8 cellular contexts compared by ENCODE assay signal in the genomic region with DNA sequence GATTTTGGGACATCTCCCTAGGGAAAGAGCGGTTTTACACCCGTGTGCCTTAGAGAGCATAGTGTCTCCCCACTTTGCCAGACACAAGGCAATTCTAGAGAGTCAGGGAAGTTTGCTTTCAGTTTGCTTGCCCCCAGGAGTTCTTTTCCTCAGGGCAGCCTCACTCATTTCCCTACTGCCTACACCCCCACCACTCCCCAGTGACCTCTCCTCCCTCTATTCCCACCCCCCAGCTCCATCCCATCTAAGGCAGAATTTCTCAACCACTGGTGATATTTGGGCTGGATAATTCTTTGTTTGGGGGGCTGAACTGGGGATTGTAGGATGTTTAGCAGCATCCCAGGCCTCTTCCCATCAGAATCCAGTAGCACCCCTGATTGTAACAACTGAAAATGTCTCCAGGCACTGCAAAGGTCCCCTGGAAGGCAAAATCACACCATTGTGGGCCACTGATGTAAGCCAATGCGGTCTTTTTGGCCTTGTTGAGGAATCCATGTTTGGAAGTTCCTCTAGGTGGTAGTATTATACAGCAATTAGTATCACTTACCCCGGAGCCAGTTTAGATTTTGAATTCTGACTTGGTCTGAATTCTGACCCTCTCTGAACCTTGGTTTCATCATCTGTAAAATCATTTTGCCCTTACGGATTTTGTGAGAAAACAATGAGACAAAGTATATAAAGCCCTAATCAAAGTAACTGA. TPM values are rescaled to one million over a fixed set of nuclear protein-coding genes. Genes with fewer than 3 reads are reported as not detected.
DNase-seq lines count a peak whose midpoint lies in the region; ATAC-seq, FAIRE-seq and TF ChIP-seq lines count a peak whose summit lies in the region.

No MANE protein-coding gene starts in this region.

- no peak overlapping the region for H3K9ac ChIP-seq in HepG2 (ENCODE audit: insufficient read depth, low read depth, low read length)

- H3K4me3 ChIP-seq in BE2C (ENCODE audit: low read depth, low read length) (no peak overlapping the region), HEK293 (ENCODE audit: low read depth, low read length) (no peak overlapping the region), HepG2 (replicated peaks in 1 of 3; ENCODE audit: insufficient read depth in 1 of 3, low read depth in 2 of 3, low read length in 3 of 3) (no peak overlapping the region)

- H3K9me3 ChIP-seq in BE2C (no peaks in the 10 kb centered on the region), HEK293 (ENCODE audit: control insufficient read depth, insufficient read depth, low read depth, low read length) (no peaks in the 10 kb centered on the region), HepG2 (ENCODE audit: low read length) (no peaks in the 10 kb centered on the region)

- no peaks in the 10 kb centered on the region for H3K4me1 Mint-ChIP-seq in activated naive CD4-positive, alpha-beta T cell treated with anti-CD3 and anti-CD28 coated beads, Interleukin-2, amount 10 ng/mL, durations not matched to agents 7 days and 5 days

- TF ChIP-seq POLR2A in HepG2 (IDR thresholded peaks at IDR 0.05; ENCODE audit: insufficient read depth in 1 of 2, low read depth in 2 of 2, low read length in 2 of 2), result no peak

- no peaks in the 10 kb centered on the region for H4K20me1 ChIP-seq in HepG2 (ENCODE audit: insufficient read depth, low read length)

- TF ChIP-seq EP300 in HepG2 (IDR thresholded peaks at IDR 0.05; ENCODE audit: low read depth in 2 of 2, low read length in 2 of 2) (no peak), HepG2 (CRISPR knock-in tag; IDR thresholded peaks at IDR 0.05; ENCODE audit: borderline replicate concordance) (no peak)

- H3K36me3 Mint-ChIP-seq in activated naive CD4-positive, alpha-beta T cell treated with anti-CD3 and anti-CD28 coated beads, Interleukin-2, amount 10 ng/mL, durations not matched to agents 7 days and 5 days, result no peaks in the 10 kb centered on the region

- H3K4me3 Mint-ChIP-seq in activated naive CD4-positive, alpha-beta T cell treated with anti-CD3 and anti-CD28 coated beads, Interleukin-2, amount 10 ng/mL, durations not matched to agents 7 days and 5 days, result no peak overlapping the region

- H3K4me2 ChIP-seq in HepG2 (ENCODE audit: low read depth, low read length), result no peak overlapping the region

- no peak overlapping the region for H2AFZ ChIP-seq in HepG2 (ENCODE audit: low read length)

- peak; percentile 22; the same call in 1 of the 2 replicates for TF ChIP-seq CTCF in BE2C (IDR thresholded peaks at IDR 0.05; ENCODE audit: low read depth, low read length)
- peak; percentile 35; the same call in 1 of the 2 replicates for TF ChIP-seq CTCF in HEK293 (tag by site-specific recombination; IDR thresholded peaks at IDR 0.05)
- TF ChIP-seq CTCF in HepG2 (CRISPR knock-in tag; IDR thresholded peaks at IDR 0.05), result peak; percentile 67

- H3K27ac Mint-ChIP-seq in activated naive CD4-positive, alpha-beta T cell treated with anti-CD3 and anti-CD28 coated beads, Interleukin-2, amount 10 ng/mL, durations not matched to agents 7 days and 5 days, result no peak overlapping the region

- WGBS in HepG2 (ENCODE audit: low lambda C conversion rate), result 3% methylated on average over 5 of the region's 5 CpGs

- in situ Hi-C loops in HepG2 (cut with HindIII; ENCODE audit: extremely low pct_ligation_motif_present, low pct_unique_long_range_greater_than_20kb), result loop anchor here (5.0 kb wide), 1 partner anchor 226 kb away; no protein-coding TSS in a partner anchor

- CTCF ChIA-PET in HEK293 (lab: Yijun Ruan, JAX) (interaction anchor here (0.6 to 1.4 kb wide), 2 partner anchors 49 to 225 kb away, joined by 3 to 19 read pairs; no protein-coding TSS in a partner anchor), HepG2 (lab: Yijun Ruan, JAX; ENCODE audit: low intra/inter-chr PET ratio, low total read pairs) (interaction anchor here (2.6 kb wide), 1 partner anchor 225 kb away, joined by 23 read pairs; no protein-coding TSS in a partner anchor)
- CTCF ChIA-PET in activated naive CD4-positive, alpha-beta T cell treated with anti-CD3 and anti-CD28 coated beads, Interleukin-2, amount 10 ng/mL, durations not matched to agents 7 days and 5 days (lab: Charles Lee), result interaction anchor here (1.5 kb wide), 1 partner anchor 50 kb away, joined by 3 read pairs; no protein-coding TSS in a partner anchor

- H3K27me3 ChIP-seq in BE2C (no peaks in the 10 kb centered on the region), HepG2 (ENCODE audit: control insufficient read depth in 1 of 2, insufficient read depth in 2 of 2, low read length in 2 of 2) (peaks cover 2 to 19% of the 10 kb centered on the region in 2 experiments; a peak in 3 of 5 replicates)

- H3K36me3 ChIP-seq in BE2C, result no peaks in the 10 kb centered on the region
- no peaks in the 10 kb centered on the region for H3K36me3 ChIP-seq in HEK293 (ENCODE audit: control insufficient read depth in 2 of 2, insufficient read depth in 1 of 2, low read length in 2 of 2)
- H3K36me3 ChIP-seq in HepG2 (replicated peaks in 1 of 2; ENCODE audit: control insufficient read depth in 1 of 2, insufficient read depth in 2 of 2, low read length in 2 of 2), result no peaks in the 10 kb centered on the region

- no peak for DNase-seq in BE2C
- peak; percentile 36 for DNase-seq in amniotic epithelial cell (ENCODE audit: low read depth)
- DNase-seq in HepG2 (ENCODE audit: low spot score), result peak; percentile 48
- DNase-seq in UCSD-AML1 (lab: John Stamatoyannopoulos, UW; ENCODE audit: unreplicated experiment), result no peak
- DNase-seq in activated naive CD4-positive, alpha-beta T cell treated with anti-CD3 and anti-CD28 coated beads, Interleukin-2, amount 10 ng/mL, durations not matched to agents 7 days and 5 days, result no peak
- no peak for DNase-seq in posterior cingulate gyrus

- H3K9me3 Mint-ChIP-seq in activated naive CD4-positive, alpha-beta T cell treated with anti-CD3 and anti-CD28 coated beads, Interleukin-2, amount 10 ng/mL, durations not matched to agents 7 days and 5 days, result no peaks in the 10 kb centered on the region

- peaks cover 47% of the 10 kb centered on the region for H3K27me3 Mint-ChIP-seq in activated naive CD4-positive, alpha-beta T cell treated with anti-CD3 and anti-CD28 coated beads, Interleukin-2, amount 10 ng/mL, durations not matched to agents 7 days and 5 days

- H3K27ac ChIP-seq in HEK293 (ENCODE audit: extremely low read depth, low read depth, low read length) (no peak overlapping the region), HepG2 (ENCODE audit: extremely low read length, insufficient read depth, low read length) (no peak overlapping the region)

- TF ChIP-seq RAD21 in HepG2 (CRISPR knock-in tag; IDR thresholded peaks at IDR 0.05), result peak; percentile 49; the same call in 1 of the 2 replicates

- H3K79me2 ChIP-seq in HepG2 (ENCODE audit: insufficient read depth, low read length), result no peaks in the 10 kb centered on the region

- ATAC-seq in HepG2 (peak; percentile 77), HG03520 (IDR thresholded peaks at IDR 0.05; ENCODE audit: unreplicated experiment) (no peak)

- H3K4me1 ChIP-seq in BE2C (no peaks in the 10 kb centered on the region), HEK293 (ENCODE audit: control insufficient read depth, insufficient read depth, low read length) (no peaks in the 10 kb centered on the region), HepG2 (ENCODE audit: insufficient read depth, low read length) (no peaks in the 10 kb centered on the region)

- no TSS peak for BruUV-seq in HepG2 (replicated peaks; lab: Mats Ljungman, UMichigan)

- intact Hi-C loops in HepG2 (cut with micrococcal nuclease; ENCODE audit: unreplicated experiment), result loop anchor here (1.0 kb wide), 1 partner anchor 225 kb away; no protein-coding TSS in a partner anchor
- intact Hi-C loops in posterior cingulate gyrus (cut with DNase I), result loop anchor here (1.0 kb wide), 1 partner anchor 225 kb away; no protein-coding TSS in a partner anchor

- peak; percentile 91 for FAIRE-seq in HepG2 (lab: Jason Lieb, UNC)

- POLR2A ChIA-PET in HEK293 (lab: Yijun Ruan, JAX) (no interaction called here), HepG2 (lab: Yijun Ruan, JAX) (no interaction called here)

RNA-seq across cellular contexts. Expression of a gene that starts 1.3 kb away (rescaled TPM):
- polyA plus RNA-seq in BE2C (2012; ENCODE audit: insufficient read depth, insufficient read length, low read depth), result not detected
- total RNA-seq in HepG2 (2016; rRNA removed; fragmentation: Illumina TruSeq; extraction: Trizol), result not detected in 2 replicates
- total RNA-seq in HepG2 (2016; cell fraction: cytosol; rRNA removed; fragmentation: Illumina TruSeq; extraction: Trizol; ENCODE audit: low read depth), result not detected in 2 replicates
- total RNA-seq in HepG2 (2016; cell fraction: insoluble cytoplasmic fraction; rRNA removed; fragmentation: Illumina TruSeq; extraction: Trizol), result not detected in 2 replicates
- total RNA-seq in HepG2 (2016; cell fraction: membrane; rRNA removed; fragmentation: Illumina TruSeq; extraction: Trizol), result not detected in 2 replicates
- not detected in 2 replicates for total RNA-seq in HepG2 (2016; cell fraction: nucleus; rRNA removed; fragmentation: Illumina TruSeq; extraction: Trizol)
- polyA plus RNA-seq in HepG2 (2011; rRNA removed), result not detected in 2 replicates
- polyA plus RNA-seq in HepG2 (2011; cell fraction: cytosol; rRNA removed), result not detected in 2 replicates
- not detected in 2 replicates for polyA plus RNA-seq in HepG2 (2011; cell fraction: nucleus; rRNA removed)
- not detected in 2 replicates for polyA plus RNA-seq in HepG2 (2012)
- not detected in 2 replicates for polyA plus RNA-seq in HepG2 (2016; cell fraction: cytosol; fragmentation: Illumina TruSeq; extraction: Trizol; ENCODE audit: low read depth)
- polyA plus RNA-seq in HepG2 (2016; cell fraction: insoluble cytoplasmic fraction; fragmentation: Illumina TruSeq; extraction: Trizol; ENCODE audit: low read depth), result not detected in 2 replicates
- not detected in 2 replicates for polyA plus RNA-seq in HepG2 (2016; cell fraction: membrane; fragmentation: Illumina TruSeq; extraction: Trizol; ENCODE audit: low read depth)
- polyA plus RNA-seq in HepG2 (2016; cell fraction: nucleus; fragmentation: Illumina TruSeq; extraction: Trizol; ENCODE audit: insufficient read depth, low read depth), result not detected in 2 replicates
- polyA minus RNA-seq in HepG2 (2011; rRNA and poly(A)+ RNA removed; ENCODE audit: low replicate concordance), result not detected in 2 replicates
- polyA minus RNA-seq in HepG2 (2011; cell fraction: cytosol; rRNA and poly(A)+ RNA removed), result not detected in 2 replicates
- not detected in 2 replicates for polyA minus RNA-seq in HepG2 (2011; cell fraction: nucleus; rRNA and poly(A)+ RNA removed)

RNA-seq across cellular contexts. Expression of a gene that starts 6.6 kb away (rescaled TPM):
- not detected for polyA plus RNA-seq in BE2C (2012; ENCODE audit: insufficient read depth, insufficient read length, low read depth)
- not detected in 2 replicates for total RNA-seq in HepG2 (2016; rRNA removed; fragmentation: Illumina TruSeq; extraction: Trizol)
- total RNA-seq in HepG2 (2016; cell fraction: cytosol; rRNA removed; fragmentation: Illumina TruSeq; extraction: Trizol; ENCODE audit: low read depth), result not detected in 2 replicates
- not detected in 2 replicates for total RNA-seq in HepG2 (2016; cell fraction: insoluble cytoplasmic fraction; rRNA removed; fragmentation: Illumina TruSeq; extraction: Trizol)
- total RNA-seq in HepG2 (2016; cell fraction: membrane; rRNA removed; fragmentation: Illumina TruSeq; extraction: Trizol), result not detected in 2 replicates
- total RNA-seq in HepG2 (2016; cell fraction: nucleus; rRNA removed; fragmentation: Illumina TruSeq; extraction: Trizol), result not detected in 2 replicates
- polyA plus RNA-seq in HepG2 (2011; rRNA removed), result not detected in 2 replicates
- polyA plus RNA-seq in HepG2 (2011; cell fraction: cytosol; rRNA removed), result not detected in 2 replicates
- not detected in 2 replicates for polyA plus RNA-seq in HepG2 (2011; cell fraction: nucleus; rRNA removed)
- not detected in 2 replicates for polyA plus RNA-seq in HepG2 (2012)
- not detected in 2 replicates for polyA plus RNA-seq in HepG2 (2016; cell fraction: cytosol; fragmentation: Illumina TruSeq; extraction: Trizol; ENCODE audit: low read depth)
- polyA plus RNA-seq in HepG2 (2016; cell fraction: insoluble cytoplasmic fraction; fragmentation: Illumina TruSeq; extraction: Trizol; ENCODE audit: low read depth), result not detected in 2 replicates
- not detected in 2 replicates for polyA plus RNA-seq in HepG2 (2016; cell fraction: membrane; fragmentation: Illumina TruSeq; extraction: Trizol; ENCODE audit: low read depth)
- polyA plus RNA-seq in HepG2 (2016; cell fraction: nucleus; fragmentation: Illumina TruSeq; extraction: Trizol; ENCODE audit: insufficient read depth, low read depth), result not detected in 2 replicates
- not detected in 2 replicates for polyA minus RNA-seq in HepG2 (2011; rRNA and poly(A)+ RNA removed; ENCODE audit: low replicate concordance)
- polyA minus RNA-seq in HepG2 (2011; cell fraction: cytosol; rRNA and poly(A)+ RNA removed), result not detected in 2 replicates
- polyA minus RNA-seq in HepG2 (2011; cell fraction: nucleus; rRNA and poly(A)+ RNA removed), result not detected in 2 replicates

RNA-seq across cellular contexts. Expression of a gene that starts 30.5 kb away (rescaled TPM):
- not detected for polyA plus RNA-seq in BE2C (2012; ENCODE audit: insufficient read depth, insufficient read length, low read depth)
- not detected in 2 replicates for total RNA-seq in HepG2 (2016; rRNA removed; fragmentation: Illumina TruSeq; extraction: Trizol)
- not detected in 2 replicates for total RNA-seq in HepG2 (2016; cell fraction: cytosol; rRNA removed; fragmentation: Illumina TruSeq; extraction: Trizol; ENCODE audit: low read depth)
- total RNA-seq in HepG2 (2016; cell fraction: insoluble cytoplasmic fraction; rRNA removed; fragmentation: Illumina TruSeq; extraction: Trizol), result not detected in 2 replicates
- not detected in 2 replicates for total RNA-seq in HepG2 (2016; cell fraction: membrane; rRNA removed; fragmentation: Illumina TruSeq; extraction: Trizol)
- total RNA-seq in HepG2 (2016; cell fraction: nucleus; rRNA removed; fragmentation: Illumina TruSeq; extraction: Trizol), result not detected in 2 replicates
- not detected in 2 replicates for polyA plus RNA-seq in HepG2 (2011; rRNA removed)
- polyA plus RNA-seq in HepG2 (2011; cell fraction: cytosol; rRNA removed), result not detected in 2 replicates
- polyA plus RNA-seq in HepG2 (2011; cell fraction: nucleus; rRNA removed), result not detected in 2 replicates
- polyA plus RNA-seq in HepG2 (2012), result not detected in 2 replicates
- not detected in 2 replicates for polyA plus RNA-seq in HepG2 (2016; cell fraction: cytosol; fragmentation: Illumina TruSeq; extraction: Trizol; ENCODE audit: low read depth)
- polyA plus RNA-seq in HepG2 (2016; cell fraction: insoluble cytoplasmic fraction; fragmentation: Illumina TruSeq; extraction: Trizol; ENCODE audit: low read depth), result not detected in 2 replicates
- not detected in 2 replicates for polyA plus RNA-seq in HepG2 (2016; cell fraction: membrane; fragmentation: Illumina TruSeq; extraction: Trizol; ENCODE audit: low read depth)
- polyA plus RNA-seq in HepG2 (2016; cell fraction: nucleus; fragmentation: Illumina TruSeq; extraction: Trizol; ENCODE audit: insufficient read depth, low read depth), result not detected in 2 replicates
- not detected in 2 replicates for polyA minus RNA-seq in HepG2 (2011; rRNA and poly(A)+ RNA removed; ENCODE audit: low replicate concordance)
- not detected in 2 replicates for polyA minus RNA-seq in HepG2 (2011; cell fraction: cytosol; rRNA and poly(A)+ RNA removed)
- not detected in 2 replicates for polyA minus RNA-seq in HepG2 (2011; cell fraction: nucleus; rRNA and poly(A)+ RNA removed)

RNA-seq across cellular contexts. Expression of a gene that starts 33.2 kb away (rescaled TPM):
- not detected for polyA plus RNA-seq in BE2C (2012; ENCODE audit: insufficient read depth, insufficient read length, low read depth)
- total RNA-seq in HepG2 (2016; rRNA removed; fragmentation: Illumina TruSeq; extraction: Trizol), result not detected in 2 replicates
- not detected in 2 replicates for total RNA-seq in HepG2 (2016; cell fraction: cytosol; rRNA removed; fragmentation: Illumina TruSeq; extraction: Trizol; ENCODE audit: low read depth)
- not detected in 2 replicates for total RNA-seq in HepG2 (2016; cell fraction: insoluble cytoplasmic fraction; rRNA removed; fragmentation: Illumina TruSeq; extraction: Trizol)
- not detected in 2 replicates for total RNA-seq in HepG2 (2016; cell fraction: membrane; rRNA removed; fragmentation: Illumina TruSeq; extraction: Trizol)
- not detected in 2 replicates for total RNA-seq in HepG2 (2016; cell fraction: nucleus; rRNA removed; fragmentation: Illumina TruSeq; extraction: Trizol)
- not detected in 2 replicates for polyA plus RNA-seq in HepG2 (2011; rRNA removed)
- not detected in 2 replicates for polyA plus RNA-seq in HepG2 (2011; cell fraction: cytosol; rRNA removed)
- not detected in 2 replicates for polyA plus RNA-seq in HepG2 (2011; cell fraction: nucleus; rRNA removed)
- polyA plus RNA-seq in HepG2 (2012), result not detected in 2 replicates
- polyA plus RNA-seq in HepG2 (2016; cell fraction: cytosol; fragmentation: Illumina TruSeq; extraction: Trizol; ENCODE audit: low read depth), result not detected in 2 replicates
- polyA plus RNA-seq in HepG2 (2016; cell fraction: insoluble cytoplasmic fraction; fragmentation: Illumina TruSeq; extraction: Trizol; ENCODE audit: low read depth), result not detected in 2 replicates
- polyA plus RNA-seq in HepG2 (2016; cell fraction: membrane; fragmentation: Illumina TruSeq; extraction: Trizol; ENCODE audit: low read depth), result not detected in 2 replicates
- polyA plus RNA-seq in HepG2 (2016; cell fraction: nucleus; fragmentation: Illumina TruSeq; extraction: Trizol; ENCODE audit: insufficient read depth, low read depth), result not detected in 2 replicates
- not detected in 2 replicates for polyA minus RNA-seq in HepG2 (2011; rRNA and poly(A)+ RNA removed; ENCODE audit: low replicate concordance)
- not detected in 2 replicates for polyA minus RNA-seq in HepG2 (2011; cell fraction: cytosol; rRNA and poly(A)+ RNA removed)
- not detected in 2 replicates for polyA minus RNA-seq in HepG2 (2011; cell fraction: nucleus; rRNA and poly(A)+ RNA removed)

Comparison
In these comparisons a context has a peak if more than half of its experiments do, and no peak if none do; other contexts are left out.
1. DNase-seq: peak in amniotic epithelial cell (single experiment) and HepG2 (single experiment); none in BE2C (single experiment), UCSD-AML1 (single experiment), activated naive CD4-positive, alpha-beta T cell treated with anti-CD3 and anti-CD28 coated beads, Interleukin-2, amount 10 ng/mL, durations not matched to agents 7 days and 5 days (single experiment) and posterior cingulate gyrus (0 of 10).
2. Peak in every context shown above with its lines, with median percentiles within 50 percentile points of each other: CTCF ChIP-seq.